12 cellular contexts compared by ENCODE assay signal in genomic region chr9:23590601-23591000, GRCh38.
DNase-seq lines count a peak whose midpoint lies in the region; ATAC-seq and TF ChIP-seq lines count a peak whose summit lies in the region.
"Had no signal": no experiment of that assay in that cellular context is flagged by ENCODE, and none has a peak within 500 bp of the region (broad histone marks: within the 10 kb centered on the region; RNA-seq: fewer than 3 reads in every experiment).

No MANE protein-coding gene starts in this region.

- H3K9me2 ChIP-seq in SK-N-SH = no peaks in the 10 kb centered on the region

- POLR2A ChIA-PET in SK-N-SH (lab: Yijun Ruan, JAX) = no interaction called here

- no peak overlapping the region for H2AFZ ChIP-seq in SK-N-SH (ENCODE audit: low read depth)

- TF ChIP-seq CTCF in SK-N-SH (IDR thresholded peaks at IDR 0.05) = no peak

- H3K9me3 Mint-ChIP-seq in stimulated activated naive CD8-positive, alpha-beta T cell treated with anti-CD3 and anti-CD28 coated beads, Interleukin-15, Interleukin-2, amounts not matched to agents 100 ng/mL and 50 ng/mL, for 24 hours = peaks cover 7% of the 10 kb centered on the region

- ATAC-seq in SK-N-SH treated with all-trans-retinoic acid at 6 μM for 48 hours (no peak), left ventricle myocardium superior (peak; percentile 44)

- H3K4me3 ChIP-seq in SK-N-SH (ENCODE audit: low read depth in 2 of 2, low read length in 1 of 2) (peak overlapping the region in 1 of 2 experiments; percentile 39; a peak in 2 of 4 replicates), SK-N-MC (peak overlapping the region; percentile 65)

- CTCF ChIA-PET in SK-N-SH (lab: Yijun Ruan, JAX) = no interaction called here

- DNase-seq in SK-N-SH (no peak), SK-N-MC (ENCODE audit: low read depth, low spot score) (no peak), left ventricle myocardium superior (no peak), NCI-H187 (lab: John Stamatoyannopoulos, UW) (no peak), mesenteric fat pad (ENCODE audit: low spot score) (no peak), NCI-H2196 treated with DMSO at 0.1 percent for 48 hours (lab: John Stamatoyannopoulos, UW; ENCODE audit: unreplicated experiment) (no peak)
- DNase-seq: effector CD8-positive, alpha-beta T cell; GDM1; NCI-H526 treated with DMSO at 0.1 percent for 48 hours; T-helper 9 cell had no signal

- TF ChIP-seq RAD21 in SK-N-SH (IDR thresholded peaks at IDR 0.05; ENCODE audit: low read length) = no peak

- H3K27ac Mint-ChIP-seq in stimulated activated naive CD8-positive, alpha-beta T cell treated with anti-CD3 and anti-CD28 coated beads, Interleukin-15, Interleukin-2, amounts not matched to agents 100 ng/mL and 50 ng/mL, for 24 hours = no peak overlapping the region

- 21% methylated on average over 2 of the region's 2 CpGs for WGBS in SK-N-SH (ENCODE audit: low lambda C conversion rate)

- no peaks in the 10 kb centered on the region for H3K36me3 Mint-ChIP-seq in stimulated activated naive CD8-positive, alpha-beta T cell treated with anti-CD3 and anti-CD28 coated beads, Interleukin-15, Interleukin-2, amounts not matched to agents 100 ng/mL and 50 ng/mL, for 24 hours (ENCODE audit: low read depth)

- no peaks in the 10 kb centered on the region for H3K27me3 ChIP-seq in SK-N-SH (ENCODE audit: insufficient read depth)

- H3K27me3 Mint-ChIP-seq in stimulated activated naive CD8-positive, alpha-beta T cell treated with anti-CD3 and anti-CD28 coated beads, Interleukin-15, Interleukin-2, amounts not matched to agents 100 ng/mL and 50 ng/mL, for 24 hours = no peaks in the 10 kb centered on the region

- H3K4me2 ChIP-seq in SK-N-SH = peak overlapping the region; percentile 55; the same call in 1 of the 2 replicates

- no peak overlapping the region for H3K27ac ChIP-seq in SK-N-SH (ENCODE audit: low read depth in 2 of 2, low read length in 1 of 2)
- H3K27ac ChIP-seq in SK-N-MC = no peak overlapping the region

- H3K36me3 ChIP-seq in SK-N-SH (replicated peaks in 1 of 2; ENCODE audit: control insufficient read depth in 1 of 2, insufficient read depth in 2 of 2, low read length in 1 of 2) (no peaks in the 10 kb centered on the region), SK-N-MC (ENCODE audit: insufficient read depth, low read length) (no peaks in the 10 kb centered on the region)

- peak overlapping the region; percentile 10 for H3K4me3 Mint-ChIP-seq in stimulated activated naive CD8-positive, alpha-beta T cell treated with anti-CD3 and anti-CD28 coated beads, Interleukin-15, Interleukin-2, amounts not matched to agents 100 ng/mL and 50 ng/mL, for 24 hours

- no peaks in the 10 kb centered on the region for H4K20me1 ChIP-seq in SK-N-SH (ENCODE audit: insufficient read depth)

- no peak overlapping the region for H3K9ac ChIP-seq in SK-N-SH
- no peak overlapping the region for H3K9ac ChIP-seq in SK-N-MC (ENCODE audit: insufficient read length)

- no peaks in the 10 kb centered on the region for H3K9me3 ChIP-seq in SK-N-SH
- no peaks in the 10 kb centered on the region for H3K9me3 ChIP-seq in SK-N-MC (ENCODE audit: low read depth, low read length)

- H3F3A ChIP-seq in SK-N-SH (replicated peaks; ENCODE audit: insufficient read depth) = no peaks in the 10 kb centered on the region

- peaks cover 15% of the 10 kb centered on the region for H3K4me1 Mint-ChIP-seq in stimulated activated naive CD8-positive, alpha-beta T cell treated with anti-CD3 and anti-CD28 coated beads, Interleukin-15, Interleukin-2, amounts not matched to agents 100 ng/mL and 50 ng/mL, for 24 hours (ENCODE audit: low read depth)

- intact Hi-C loops in left ventricle myocardium superior (cut with micrococcal nuclease) = no loop called here

- no peaks in the 10 kb centered on the region for H3K79me2 ChIP-seq in SK-N-SH (ENCODE audit: insufficient read depth)

- TF ChIP-seq EP300 in SK-N-SH (IDR thresholded peaks at IDR 0.05; ENCODE audit: borderline replicate concordance in 1 of 2, low read depth in 1 of 2, low read length in 1 of 2) = no peak

- peaks cover 0 to 9% of the 10 kb centered on the region in 2 experiments; a peak in 2 of 4 replicates for H3K4me1 ChIP-seq in SK-N-SH (ENCODE audit: control insufficient read depth in 1 of 2, insufficient read depth in 2 of 2, low read depth in 1 of 2, low read length in 1 of 2)

TF ChIP-seq in SK-N-SH, 30 proteins besides CTCF, POLR2A, EP300 and RAD21 (continues in another document):
- no peak for TF ChIP-seq RFX5 (IDR thresholded peaks at IDR 0.05; ENCODE audit: low read length)
- no peak for TF ChIP-seq SIN3A (IDR thresholded peaks at IDR 0.05; ENCODE audit: borderline replicate concordance, low read depth, low read length)
- TF ChIP-seq MAX (IDR thresholded peaks at IDR 0.05; ENCODE audit: low read depth) = no peak
- no peak for TF ChIP-seq TEAD4 (IDR thresholded peaks at IDR 0.05; ENCODE audit: borderline replicate concordance, insufficient read depth)
- no peak for TF ChIP-seq NFIC (IDR thresholded peaks at IDR 0.05; ENCODE audit: borderline replicate concordance)
- no peak for TF ChIP-seq GABPA (IDR thresholded peaks at IDR 0.05; ENCODE audit: low read depth)
- no peak for TF ChIP-seq USF1 (IDR thresholded peaks at IDR 0.05; ENCODE audit: borderline replicate concordance, low read depth)
- no peak for TF ChIP-seq ELF1 (IDR thresholded peaks at IDR 0.05)
- no peak for TF ChIP-seq CHD2 (IDR thresholded peaks at IDR 0.05; ENCODE audit: low read length, partially characterized antibody)
- TF ChIP-seq TCF12 (IDR thresholded peaks at IDR 0.05) = no peak
- no peak for TF ChIP-seq TAF1 (IDR thresholded peaks at IDR 0.05; ENCODE audit: borderline replicate concordance, low read depth, low read length)

TF ChIP-seq in SK-N-SH treated with all-trans-retinoic acid at 6 μM for 48 hours, 23 proteins besides CTCF, POLR2A, EP300 and RAD21:
- TF ChIP-seq, protein P1, sequence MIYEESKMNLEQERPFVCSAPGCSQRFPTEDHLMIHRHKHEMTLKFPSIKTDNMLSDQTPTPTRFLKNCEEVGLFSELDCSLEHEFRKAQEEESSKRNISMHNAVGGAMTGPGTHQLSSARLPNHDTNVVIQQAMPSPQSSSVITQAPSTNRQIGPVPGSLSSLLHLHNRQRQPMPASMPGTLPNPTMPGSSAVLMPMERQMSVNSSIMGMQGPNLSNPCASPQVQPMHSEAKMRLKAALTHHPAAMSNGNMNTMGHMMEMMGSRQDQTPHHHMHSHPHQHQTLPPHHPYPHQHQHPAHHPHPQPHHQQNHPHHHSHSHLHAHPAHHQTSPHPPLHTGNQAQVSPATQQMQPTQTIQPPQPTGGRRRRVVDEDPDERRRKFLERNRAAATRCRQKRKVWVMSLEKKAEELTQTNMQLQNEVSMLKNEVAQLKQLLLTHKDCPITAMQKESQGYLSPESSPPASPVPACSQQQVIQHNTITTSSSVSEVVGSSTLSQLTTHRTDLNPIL (CRISPR knock-in tag; IDR thresholded peaks at IDR 0.05; ENCODE audit: low read depth) = no peak
- TF ChIP-seq PPARA (CRISPR knock-in tag; IDR thresholded peaks at IDR 0.05; ENCODE audit: borderline replicate concordance) = no peak
